Comparison of ENCODE assay signal across 8 cellular contexts in genomic region chr1:44212355-44213221, GRCh38. TPM values are rescaled to one million over a fixed set of nuclear protein-coding genes. Genes with fewer than 3 reads are reported as not detected.
DNase-seq lines count a peak whose midpoint lies in the region; ATAC-seq and TF ChIP-seq lines count a peak whose summit lies in the region.

No MANE protein-coding gene starts in this region.

- H3K9me2 ChIP-seq in PC-3 (replicated peaks; ENCODE audit: low read length), result no peaks in the 10 kb centered on the region

- H3K9me3 ChIP-seq in CD4-positive, alpha-beta memory T cell (ENCODE audit: control insufficient read depth in 1 of 2, low read length in 2 of 2), result no peaks in the 10 kb centered on the region
- no peaks in the 10 kb centered on the region for H3K9me3 ChIP-seq in PC-3 (ENCODE audit: low read length)

- peak overlapping the region; percentile 81 for H3K9ac ChIP-seq in PC-3 (ENCODE audit: low read length)

- H3K4me2 ChIP-seq in PC-3 (ENCODE audit: low read length), result peak overlapping the region; percentile 98

- POLR2A ChIA-PET in CD4-positive, alpha-beta memory T cell (lab: Charles Lee; ENCODE audit: partially characterized antibody), result interaction anchor here (0.6 to 1.4 kb wide), 5 partner anchors 143 to 509 kb away, joined by 3 to 5 read pairs (median 3); partner anchors contain the start of gene DPH2
- POLR2A ChIA-PET in PC-3 (lab: Charles Lee; ENCODE audit: unreplicated experiment), result interaction anchor here (0.7 kb wide), 1 partner anchor 73 kb away, joined by 3 read pairs; no protein-coding TSS in a partner anchor

- BruUV-seq in PC-3 (replicated peaks; lab: Mats Ljungman, UMichigan), result TSS peak; percentile 76

- H2AFZ ChIP-seq in PC-3 (ENCODE audit: low read length), result peak overlapping the region; percentile 93

- CTCF ChIA-PET in CD4-positive, alpha-beta memory T cell (lab: Charles Lee; ENCODE audit: partially characterized antibody), result interaction anchor here (1.5 kb wide), 1 partner anchor 9 kb away, joined by 6 read pairs; no protein-coding TSS in a partner anchor
- CTCF ChIA-PET in PC-3 (lab: Charles Lee), result interaction anchor here (0.6 to 1.1 kb wide), 2 partner anchors 121 to 164 kb away, joined by 4 to 5 read pairs; no protein-coding TSS in a partner anchor

- intact Hi-C loops in CD4-positive, alpha-beta memory T cell (cut with micrococcal nuclease), result loop anchor here (1.0 kb wide), 1 partner anchor 266 kb away; the partner anchor contains the start of gene IPO13
- intact Hi-C loops in PC-3 (cut with micrococcal nuclease), result loop anchor here (5.0 kb wide), 1 partner anchor 165 kb away; no protein-coding TSS in a partner anchor

- H3K27me3 ChIP-seq in CD4-positive, alpha-beta memory T cell (ENCODE audit: insufficient read depth, low read length), result no peaks in the 10 kb centered on the region
- no peaks in the 10 kb centered on the region for H3K27me3 ChIP-seq in PC-3 (ENCODE audit: low read length)

- peaks cover 31% of the 10 kb centered on the region for H3K4me1 ChIP-seq in CD4-positive, alpha-beta memory T cell (ENCODE audit: insufficient read depth, low read length)
- peaks cover 6% of the 10 kb centered on the region for H3K4me1 ChIP-seq in PC-3 (ENCODE audit: insufficient read depth, low read length)

- peaks cover 29 to 42% (median 36%) of the 10 kb centered on the region in 4 donors for H3K4me1 Mint-ChIP-seq in CD4-positive, alpha-beta memory T cell
- H3K4me1 Mint-ChIP-seq in nephron, result peaks cover 19% of the 10 kb centered on the region

- H4K20me1 ChIP-seq in PC-3 (ENCODE audit: low read length), result no peaks in the 10 kb centered on the region

- no peak for ATAC-seq in PC-3
- no peak for ATAC-seq in HG03045 (IDR thresholded peaks at IDR 0.05; ENCODE audit: unreplicated experiment)

- peaks cover 0 to 4% of the 10 kb centered on the region in 2 donors for H3K27me3 Mint-ChIP-seq in CD4-positive, alpha-beta memory T cell
- H3K27me3 Mint-ChIP-seq in nephron (ENCODE audit: low read depth), result peaks cover 4% of the 10 kb centered on the region

- peaks cover 14 to 30% of the 10 kb centered on the region in 2 donors for H3K36me3 Mint-ChIP-seq in CD4-positive, alpha-beta memory T cell
- H3K36me3 Mint-ChIP-seq in nephron (ENCODE audit: low read depth), result peaks cover 25% of the 10 kb centered on the region

- peak overlapping the region; percentile 80 for H3K27ac ChIP-seq in CD4-positive, alpha-beta memory T cell (ENCODE audit: low read depth, low read length)
- no peak overlapping the region for H3K27ac ChIP-seq in PC-3 (ENCODE audit: low read length)

- peak overlapping the region; percentile 92 to 98 (median 95) for H3K4me3 Mint-ChIP-seq in CD4-positive, alpha-beta memory T cell
- peak overlapping the region; percentile 89 to 97 (median 91) for H3K4me3 Mint-ChIP-seq in nephron

- peak in 4 of 5 donors; percentile 28 to 76 (median 40) for DNase-seq in CD4-positive, alpha-beta memory T cell
- DNase-seq in PC-3, result no peak
- peak; percentile 33 for DNase-seq in central memory CD4-positive, alpha-beta T cell
- no peak for DNase-seq in inferior parietal cortex (ENCODE audit: extremely low spot score)
- DNase-seq in GM19240 (ENCODE audit: insufficient read length, low spot score), result no peak
- DNase-seq in AG08395 (ENCODE audit: low spot score), result no peak

- H3K4me3 ChIP-seq in CD4-positive, alpha-beta memory T cell (ENCODE audit: low read length in 2 of 2), result peak overlapping the region; percentile 92 to 99
- peak overlapping the region; percentile 94 for H3K4me3 ChIP-seq in PC-3 (ENCODE audit: low read length)

- peaks cover 0 to 2% (median 0%) of the 10 kb centered on the region in 8 donors for H3K9me3 Mint-ChIP-seq in CD4-positive, alpha-beta memory T cell
- no peaks in the 10 kb centered on the region for H3K9me3 Mint-ChIP-seq in nephron

- peaks cover 12% of the 10 kb centered on the region for H3K36me3 ChIP-seq in CD4-positive, alpha-beta memory T cell (ENCODE audit: insufficient read depth, low read length)
- H3K36me3 ChIP-seq in PC-3 (ENCODE audit: low read depth, low read length), result peaks cover 8% of the 10 kb centered on the region; the same call in 1 of the 2 replicates

- TF ChIP-seq CTCF in PC-3 (conservative IDR thresholded peaks at IDR 0.05; ENCODE audit: low read depth, low read length), result no peak
- no peak for TF ChIP-seq CTCF in nephron (IDR thresholded peaks at IDR 0.05; ENCODE audit: unreplicated experiment in 3 of 3)

- H3K27ac Mint-ChIP-seq in CD4-positive, alpha-beta memory T cell, result peak overlapping the region; percentile 94 to 98 (median 97)
- peak overlapping the region; percentile 62 to 92 (median 76) for H3K27ac Mint-ChIP-seq in nephron

- no peaks in the 10 kb centered on the region for H3F3A ChIP-seq in PC-3 (ENCODE audit: low read length, unreplicated experiment)

- peaks cover 10% of the 10 kb centered on the region for H3K79me2 ChIP-seq in PC-3 (ENCODE audit: low read length)

RNA-seq across cellular contexts. Expression of gene DMAP1, which starts 0.7 kb away (rescaled TPM):
- total RNA-seq in CD4-positive, alpha-beta memory T cell, result 10 to 100 TPM; 81.7 to 82.6 TPM
- 10 to 100 TPM; 33.1 to 42.9 TPM for polyA plus RNA-seq in CD4-positive, alpha-beta memory T cell
- 55.5 and 59.0 TPM in 2 replicates for total RNA-seq in PC-3 (2014; rRNA removed)

Comparison
In these comparisons a context has a peak if more than half of its experiments do, and no peak if none do; other contexts are left out.
1. DNase-seq: peak in CD4-positive, alpha-beta memory T cell (4 of 5) and central memory CD4-positive, alpha-beta T cell (single experiment); none in PC-3 (single experiment), inferior parietal cortex (single experiment), GM19240 (single experiment) and AG08395 (single experiment).